Comparison of ENCODE assay signal across 8 cellular contexts in the genomic region with DNA sequence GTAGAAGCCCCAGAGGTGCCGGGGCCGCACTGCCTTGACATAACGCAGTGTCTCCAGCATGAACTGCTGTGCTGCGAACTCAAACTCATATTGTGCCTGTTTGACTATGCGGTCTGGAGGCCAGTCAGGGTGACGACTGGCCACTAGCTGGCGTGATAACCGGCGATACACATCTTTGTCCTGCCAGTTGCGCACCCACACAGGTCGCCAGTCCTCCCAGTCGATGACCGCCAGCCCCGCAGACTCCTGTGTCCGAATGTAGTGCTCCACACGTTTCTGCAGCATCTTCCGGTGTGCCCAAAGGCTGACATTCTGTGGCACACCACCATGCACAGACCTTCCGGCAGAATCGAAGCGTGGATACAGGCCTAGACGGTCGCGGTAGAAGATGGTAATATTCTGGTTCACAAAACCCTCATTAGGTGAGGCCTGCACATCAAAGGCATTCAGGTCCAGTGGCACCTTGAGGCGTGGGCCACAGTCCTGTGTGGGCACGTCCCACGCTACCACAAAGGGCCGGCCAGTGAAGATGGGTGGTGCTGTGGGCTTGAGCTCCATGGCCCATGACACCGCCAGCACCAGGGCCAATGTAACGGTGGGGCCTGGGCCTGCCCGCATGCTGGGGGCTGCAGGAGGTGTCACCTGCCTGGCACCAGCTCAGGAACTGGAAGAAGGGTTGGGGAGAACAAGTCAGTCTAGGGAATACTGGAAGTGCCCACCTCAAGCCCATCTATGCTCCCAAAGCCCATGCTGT. TPM values are rescaled to one million over a fixed set of nuclear protein-coding genes. Genes with fewer than 3 reads are reported as not detected.
A peak's percentile ranks its signal among the peaks of the same experiment; 100 is the strongest.
DNase-seq lines count a peak whose midpoint lies in the region; ATAC-seq and TF ChIP-seq lines count a peak whose summit lies in the region.

No MANE protein-coding gene starts in this region.

- peaks cover 7% of the 10 kb centered on the region for H3K36me3 Mint-ChIP-seq in T-helper 1 cell treated with Interleukin-12 subunit alpha and Interleukin-12 subunit beta and Interleukin-4 antibody, amounts not matched to agents 30 μg/mL and 1 μg/mL, for 36 hours (ENCODE audit: low read depth)

- H3K27ac Mint-ChIP-seq in T-helper 1 cell treated with Interleukin-12 subunit alpha and Interleukin-12 subunit beta and Interleukin-4 antibody, amounts not matched to agents 30 μg/mL and 1 μg/mL, for 36 hours = no peak overlapping the region

- ATAC-seq in left lung (no peak), HG03280 (IDR thresholded peaks at IDR 0.05; ENCODE audit: unreplicated experiment) (no peak), GM19452 (IDR thresholded peaks at IDR 0.05; ENCODE audit: unreplicated experiment) (no peak)

- H3K4me3 Mint-ChIP-seq in T-helper 1 cell treated with Interleukin-12 subunit alpha and Interleukin-12 subunit beta and Interleukin-4 antibody, amounts not matched to agents 30 μg/mL and 1 μg/mL, for 36 hours = peak overlapping the region; percentile 90

- in situ Hi-C loops in astrocyte of the cerebellum (cut with HindIII; ENCODE audit: low sequenced_read_pairs) = no loop called here

- DNase-seq in T-helper 1 cell (no peak), astrocyte of the cerebellum (ENCODE audit: low read depth) (no peak), left lung (no peak), testis (no peak), NCI-H510A (lab: John Stamatoyannopoulos, UW) (no peak)

- peak overlapping the region; percentile 77 for H3K4me3 ChIP-seq in astrocyte of the cerebellum (ENCODE audit: low read depth, low read length)
- H3K4me3 ChIP-seq in left lung = peak overlapping the region; percentile 76 to 91
- peak overlapping the region; percentile 76 to 82 for H3K4me3 ChIP-seq in testis

- peaks cover 36% of the 10 kb centered on the region for H3K4me1 Mint-ChIP-seq in T-helper 1 cell treated with Interleukin-12 subunit alpha and Interleukin-12 subunit beta and Interleukin-4 antibody, amounts not matched to agents 30 μg/mL and 1 μg/mL, for 36 hours (ENCODE audit: low read depth)

- H3K9me3 ChIP-seq in left lung (no peaks in the 10 kb centered on the region), testis (no peaks in the 10 kb centered on the region)

- H3K27me3 Mint-ChIP-seq in T-helper 1 cell treated with Interleukin-12 subunit alpha and Interleukin-12 subunit beta and Interleukin-4 antibody, amounts not matched to agents 30 μg/mL and 1 μg/mL, for 36 hours (ENCODE audit: low read depth) = no peaks in the 10 kb centered on the region

- H3K27me3 ChIP-seq in left lung = no peaks in the 10 kb centered on the region
- no peaks in the 10 kb centered on the region for H3K27me3 ChIP-seq in testis

- 48 to 77% methylated on average over 23 to 30 of the region's 30 CpGs for WGBS in testis, 2 donors

- no peak for TF ChIP-seq POLR2A in testis (IDR thresholded peaks at IDR 0.05)

- no peak for TF ChIP-seq CTCF in astrocyte of the cerebellum (IDR thresholded peaks at IDR 0.05; ENCODE audit: low read depth, low read length, missing control alignments)
- TF ChIP-seq CTCF in left lung (IDR thresholded peaks at IDR 0.05) = no peak
- TF ChIP-seq CTCF in testis (IDR thresholded peaks at IDR 0.05) = no peak

- H3K4me1 ChIP-seq in left lung (peaks cover 45 to 90% of the 10 kb centered on the region in 2 donors), testis (peaks cover 53% of the 10 kb centered on the region)

- peaks cover 0 to 42% of the 10 kb centered on the region in 2 donors for H3K36me3 ChIP-seq in left lung
- H3K36me3 ChIP-seq in testis (ENCODE audit: low read depth, missing control alignments) = no peaks in the 10 kb centered on the region

- intact Hi-C loops in left lung (cut with DNase I) (no loop called here), testis (cut with DNase I; ENCODE audit: low total_unique reads) (loop anchor here (10.0 kb wide), 1 partner anchor 65 kb away; no protein-coding TSS in a partner anchor)

- peak overlapping the region; percentile 90 to 93 for H3K27ac ChIP-seq in left lung
- H3K27ac ChIP-seq in testis = peak overlapping the region; percentile 93 to 96

- no peaks in the 10 kb centered on the region for H3K9me3 Mint-ChIP-seq in T-helper 1 cell treated with Interleukin-12 subunit alpha and Interleukin-12 subunit beta and Interleukin-4 antibody, amounts not matched to agents 30 μg/mL and 1 μg/mL, for 36 hours

RNA-seq across cellular contexts. Expression of a gene that starts 2.5 kb away (rescaled TPM):
- total RNA-seq in left lung (100 to 1,000 TPM; 119 to 171 TPM), testis (100 to 1,000 TPM in 1 of 2 donors, 10 to 100 TPM in 1; 90.9 to 111 TPM)
- 58.6 TPM for polyA plus RNA-seq in testis (ENCODE audit: insufficient read depth, low read depth, low replicate concordance)

RNA-seq across cellular contexts. Expression of a gene that starts 8.0 kb away (rescaled TPM):
- total RNA-seq in left lung (10 to 100 TPM; 27.8 to 29.6 TPM), testis (10 to 100 TPM; 32.7 to 44.5 TPM)
- polyA plus RNA-seq in testis (ENCODE audit: insufficient read depth, low read depth, low replicate concordance) = 43.4 TPM

RNA-seq across cellular contexts. Expression of a gene that starts 16.7 kb away (rescaled TPM):
- total RNA-seq in left lung (10 to 100 TPM; 37.5 to 41.3 TPM), testis (1 to 10 TPM; 2.7 to 3.2 TPM)
- 3.7 TPM for polyA plus RNA-seq in testis (ENCODE audit: insufficient read depth, low read depth, low replicate concordance)

RNA-seq across cellular contexts. Expression of a gene that starts 20.6 kb away (rescaled TPM):
- 10 to 100 TPM; 29.8 to 40.7 TPM for total RNA-seq in left lung
- 10 to 100 TPM; 50.0 to 52.2 TPM for total RNA-seq in testis
- 60.1 TPM for polyA plus RNA-seq in testis (ENCODE audit: insufficient read depth, low read depth, low replicate concordance)

RNA-seq across cellular contexts. Expression of a gene that starts 20.8 kb away (rescaled TPM):
- total RNA-seq in left lung (1 to 10 TPM; 4.5 to 4.6 TPM), testis (10 to 100 TPM; 13.8 to 25.2 TPM)
- 27.9 TPM for polyA plus RNA-seq in testis (ENCODE audit: insufficient read depth, low read depth, low replicate concordance)

Comparison
In these comparisons a context has a peak if more than half of its experiments do, and no peak if none do; other contexts are left out.
1. RNA of a gene that starts 16.7 kb away (total RNA-seq): 37.5 to 41.3 TPM in left lung; 2.7 to 3.2 TPM in testis; every median in the first group is over 4 times any median in the second.
2. Peak in every context shown above with its lines, with median percentiles within 50 percentile points of each other: H3K4me3 ChIP-seq.